In genomic region chr7:22708677-22709061, GRCh38 we compare ENCODE assay signal across 3 cellular contexts. TPM values are rescaled to one million over a fixed set of nuclear protein-coding genes. Genes with fewer than 3 reads are reported as not detected.
"Had no signal": no experiment of that assay in that cellular context is flagged by ENCODE, and none has a peak within 500 bp of the region (broad histone marks: within the 10 kb centered on the region; RNA-seq: fewer than 3 reads in every experiment).

No MANE protein-coding gene starts in this region.

RNA-seq across cellular contexts. Expression of gene IL6, which starts 18.3 kb away (rescaled TPM):
- total RNA-seq: LHCN-M2, OCI-LY7, SJCRH30 had no signal
